ENCODE assay signal across 19 cellular contexts in genomic region chr4:95290702-95291101, GRCh38.
DNase-seq lines count a peak whose midpoint lies in the region; ATAC-seq, FAIRE-seq and TF ChIP-seq lines count a peak whose summit lies in the region.
"Had no signal": no experiment of that assay in that cellular context is flagged by ENCODE, and none has a peak within 500 bp of the region (broad histone marks: within the 10 kb centered on the region; RNA-seq: fewer than 3 reads in every experiment).

No MANE protein-coding gene starts in this region.

- H3K36me3 ChIP-seq in GM12878 (ENCODE audit: control insufficient read depth in 2 of 2, insufficient read depth in 2 of 2, low read length in 1 of 2) = no peaks in the 10 kb centered on the region
- H3K36me3 ChIP-seq: gastroesophageal sphincter, HAP-1, ovary, stomach had no signal

- TF ChIP-seq CTCF in Calu3 (IDR thresholded peaks at IDR 0.05; ENCODE audit: unreplicated experiment) (no peak), GM12878 (IDR thresholded peaks at IDR 0.05 in 2 of 3, conservative IDR thresholded peaks at IDR 0.05 in 1 of 3; ENCODE audit: control insufficient read depth in 2 of 3, extremely low read depth in 1 of 3, insufficient read depth in 1 of 3, low read depth in 3 of 3, low read length in 3 of 3) (no peak), neural crest cell (conservative IDR thresholded peaks at IDR 0.05) (no peak)

- H3K4me3 Mint-ChIP-seq in Calu3 (ENCODE audit: low read depth, unreplicated experiment) (no peak overlapping the region), neural crest cell (no peak overlapping the region)

- H3K9me3 Mint-ChIP-seq in Calu3 (ENCODE audit: low read depth, unreplicated experiment) = peaks cover 3% of the 10 kb centered on the region
- peaks cover 4% of the 10 kb centered on the region for H3K9me3 Mint-ChIP-seq in neural crest cell

- CTCF ChIA-PET in Calu3 (lab: Charles Lee) (no interaction called here), GM12878 (lab: Yijun Ruan, JAX) (interaction anchor here (1.6 kb wide), 1 partner anchor 18 kb away, joined by 3 read pairs; no protein-coding TSS in a partner anchor)

- H3K36me3 Mint-ChIP-seq in Calu3 (ENCODE audit: insufficient read depth, unreplicated experiment) (no peaks in the 10 kb centered on the region), neural crest cell (ENCODE audit: low read depth) (peaks cover 3% of the 10 kb centered on the region)

- no peaks in the 10 kb centered on the region for H4K20me1 ChIP-seq in GM12878 (ENCODE audit: control insufficient read depth, insufficient read depth)

- WGBS in GM12878 (ENCODE audit: insufficient coverage, insufficient replicate concordance, low lambda C conversion rate, missing lambda C conversion rate) = 4% methylated on average over 6 of the region's 6 CpGs

- H3K27me3 Mint-ChIP-seq in Calu3 (ENCODE audit: unreplicated experiment) (no peaks in the 10 kb centered on the region), neural crest cell (ENCODE audit: low read depth) (no peaks in the 10 kb centered on the region)

- H3K4me2 ChIP-seq in GM12878 (ENCODE audit: control insufficient read depth, insufficient read depth) = no peak overlapping the region

- RAD21 ChIA-PET in GM12878 (lab: Charles Lee; ENCODE audit: unreplicated experiment) = no interaction called here

- SMC1A ChIA-PET in GM12878 (lab: Charles Lee; ENCODE audit: uncharacterized antibody, unreplicated experiment) = interaction anchor here (0.6 to 2.0 kb wide), 3 partner anchors 31 to 1730 kb away, joined by 3 to 4 read pairs (median 3); no protein-coding TSS in a partner anchor

- in situ Hi-C loops in GM12878 (cut with MboI) = no loop called here

- H2AFZ ChIP-seq in GM12878 (ENCODE audit: control insufficient read depth, low read depth, low read length) = no peak overlapping the region

- no peak overlapping the region for H3K9ac ChIP-seq in GM12878 (ENCODE audit: control insufficient read depth, insufficient read depth, low read length)

- no peaks in the 10 kb centered on the region for H3K9me3 ChIP-seq in GM12878 (replicated peaks; ENCODE audit: control insufficient read depth, insufficient read depth, low read length)
- H3K9me3 ChIP-seq: BE2C, gastroesophageal sphincter, ovary had no signal

- POLR2A ChIA-PET in GM12878 (lab: Charles Lee) = no interaction called here

- BruUV-seq in Calu3 (replicated peaks; lab: Mats Ljungman, UMichigan) (no TSS peak), GM12878 (replicated peaks; lab: Mats Ljungman, UMichigan) (no TSS peak)

- no peak overlapping the region for H3K27ac ChIP-seq in GM12878 (ENCODE audit: control insufficient read depth, insufficient read depth)
- H3K27ac ChIP-seq: gastroesophageal sphincter, ovary, stomach, VCaP had no signal

- DNase-seq in Calu3 (peak; percentile 1), MV-4-11 (lab: John Stamatoyannopoulos, UW) (peak; percentile 22), GM12878 (ENCODE audit: low read depth, low spot score) (no peak), neural crest cell (ENCODE audit: low read depth, low spot score) (no peak), amygdala (lab: John Stamatoyannopoulos, UW) (no peak), cortex of kidney (lab: John Stamatoyannopoulos, UW) (no peak), kidney tubule cell (ENCODE audit: low spot score) (no peak)
- DNase-seq in NK-92 treated with Interleukin-12 subunit alpha and Interleukin-12 subunit beta, amount 100 ng/mL, for 24 hours (lab: John Stamatoyannopoulos, UW) = no peak
- DNase-seq: activated naive CD4-positive, alpha-beta T cell treated with anti-CD3 and anti-CD28 coated beads, Interleukin-2, amount 50 U/mL, for 16 hours; BE2C; NCI-H1048; NCI-H2171 treated with DMSO at 0.1 percent for 48 hours; ovary; PC-3; stomach had no signal

- FAIRE-seq in GM12878 (lab: Jason Lieb, UNC) = no peak
- FAIRE-seq: islet of Langerhans had no signal

- H3K27me3 ChIP-seq in GM12878 (replicated peaks in 1 of 2; ENCODE audit: control insufficient read depth in 2 of 2, insufficient read depth in 2 of 2, low read length in 1 of 2) = no peaks in the 10 kb centered on the region
- H3K27me3 ChIP-seq: BE2C, gastroesophageal sphincter, ovary, stomach had no signal

- H3K4me3 ChIP-seq in GM12878 = no peak overlapping the region
- H3K4me3 ChIP-seq: gastroesophageal sphincter, HAP-1, ovary, stomach had no signal

- TF ChIP-seq EP300 in GM12878 (IDR thresholded peaks at IDR 0.05; ENCODE audit: borderline replicate concordance in 1 of 2, control insufficient read depth in 1 of 2, low read depth in 2 of 2, low read length in 2 of 2) = 0 out of 4 replicates have a peak, but pooled peaks of 1 of the 2 experiments have one; percentile 23

- TF ChIP-seq POLR2A in GM12878 (IDR thresholded peaks at IDR 0.05; ENCODE audit: low read depth, low read length) = no peak

- H3K4me1 Mint-ChIP-seq in Calu3 (ENCODE audit: low read depth, unreplicated experiment) = peaks cover 7% of the 10 kb centered on the region
- H3K4me1 Mint-ChIP-seq in neural crest cell = peaks cover 27% of the 10 kb centered on the region

- H3K4me1 ChIP-seq in GM12878 (ENCODE audit: control insufficient read depth, insufficient read depth, low read length) = no peaks in the 10 kb centered on the region
- H3K4me1 ChIP-seq: BE2C, gastroesophageal sphincter, HAP-1, stomach had no signal

- ATAC-seq in GM12878 = peak; percentile 71
- ATAC-seq: gastroesophageal sphincter, PC-3 had no signal

- no peaks in the 10 kb centered on the region for H3K79me2 ChIP-seq in GM12878 (ENCODE audit: control insufficient read depth, insufficient read depth, low read length)

- intact Hi-C loops in Calu3 (cut with micrococcal nuclease; ENCODE audit: unreplicated experiment) = no loop called here
- intact Hi-C loops in GM12878 (cut with micrococcal nuclease; ENCODE audit: unreplicated experiment) = no loop called here

- no peak for TF ChIP-seq RAD21 in GM12878 (IDR thresholded peaks at IDR 0.05; ENCODE audit: insufficient read depth, low read depth, low read length)

- H3K27ac Mint-ChIP-seq in Calu3 (ENCODE audit: unreplicated experiment) (no peak overlapping the region), neural crest cell (ENCODE audit: unreplicated experiment) (peak overlapping the region; percentile 3)

TF ChIP-seq in GM12878, 131 proteins besides CTCF, POLR2A, EP300 and RAD21 (continues in another document):
- 0 out of 2 replicates have a peak, but pooled peaks have one; percentile 17 for TF ChIP-seq RELB (IDR thresholded peaks at IDR 0.05; ENCODE audit: low read depth)
- TF ChIP-seq CEBPZ (IDR thresholded peaks at IDR 0.05; ENCODE audit: low read depth, low read length) = no peak
- TF ChIP-seq IKZF2 (IDR thresholded peaks at IDR 0.05) = peak; percentile 77 to 80
- TF ChIP-seq ZNF24 (IDR thresholded peaks at IDR 0.05) = no peak
- no peak for TF ChIP-seq BRCA1 (IDR thresholded peaks at IDR 0.05; ENCODE audit: low read depth, low read length)
- no peak for TF ChIP-seq RCOR1 (conservative IDR thresholded peaks at IDR 0.05; ENCODE audit: low read depth, low read length)
- TF ChIP-seq PAX5 (IDR thresholded peaks at IDR 0.05; ENCODE audit: borderline replicate concordance, low read depth, low read length) = no peak
- TF ChIP-seq FOXM1 (IDR thresholded peaks at IDR 0.05; ENCODE audit: low read depth, low read length) = no peak
- TF ChIP-seq JUND (IDR thresholded peaks at IDR 0.05; ENCODE audit: low read depth, low read length) = no peak
- no peak for TF ChIP-seq NR2C1 (IDR thresholded peaks at IDR 0.05)
- no peak for TF ChIP-seq HDGF (IDR thresholded peaks at IDR 0.05)
- TF ChIP-seq LARP7 (IDR thresholded peaks at IDR 0.05) = no peak
- TF ChIP-seq KAT2A (conservative IDR thresholded peaks at IDR 0.05; ENCODE audit: control insufficient read depth, low read depth, low read length) = no peak
- no peak for TF ChIP-seq MTA3 (IDR thresholded peaks at IDR 0.05; ENCODE audit: borderline replicate concordance, low read length)
- peak; percentile 51 for TF ChIP-seq IKZF1 (conservative IDR thresholded peaks at IDR 0.05)
- TF ChIP-seq RUNX3 (IDR thresholded peaks at IDR 0.05; ENCODE audit: low read length) = peak; percentile 40; the same call in 1 of the 2 replicates

Comparison
In these comparisons a context has a peak if more than half of its experiments do, and no peak if none do; other contexts are left out.
1. DNase-seq: peak in Calu3 (single experiment) and MV-4-11 (single experiment); none in GM12878 (single experiment), neural crest cell (single experiment), amygdala (0 of 56), NK-92 treated with Interleukin-12 subunit alpha and Interleukin-12 subunit beta, amount 100 ng/mL, for 24 hours (single experiment), cortex of kidney (single experiment) and kidney tubule cell (single experiment).